ENCODE assay signal across 1 cellular context in the genomic region with DNA sequence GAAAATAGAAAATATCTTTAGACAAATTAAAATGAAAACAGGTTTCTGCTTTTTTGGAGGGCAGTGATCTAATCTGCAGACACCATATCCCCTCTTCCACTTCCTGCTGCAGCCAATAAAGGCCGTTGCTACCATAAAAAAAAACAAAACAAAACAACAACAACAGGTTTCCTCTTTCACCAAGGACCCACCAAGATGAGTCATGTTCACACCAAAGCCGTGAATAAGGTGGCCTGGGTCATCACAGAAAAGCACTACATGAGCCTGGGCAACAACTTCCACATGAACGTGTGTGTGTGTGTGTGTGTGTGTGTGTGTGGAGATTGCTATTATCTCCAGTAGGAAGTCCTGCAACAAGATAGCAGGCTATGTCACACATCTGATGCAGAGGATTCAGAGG.
TF ChIP-seq lines count a peak whose summit lies in the region.

No MANE protein-coding gene starts in this region.

TF ChIP-seq in SK-N-SH treated with all-trans-retinoic acid at 6 μM for 48 hours, 23 proteins besides CTCF, POLR2A, EP300 and RAD21:
- TF ChIP-seq, protein P1, sequence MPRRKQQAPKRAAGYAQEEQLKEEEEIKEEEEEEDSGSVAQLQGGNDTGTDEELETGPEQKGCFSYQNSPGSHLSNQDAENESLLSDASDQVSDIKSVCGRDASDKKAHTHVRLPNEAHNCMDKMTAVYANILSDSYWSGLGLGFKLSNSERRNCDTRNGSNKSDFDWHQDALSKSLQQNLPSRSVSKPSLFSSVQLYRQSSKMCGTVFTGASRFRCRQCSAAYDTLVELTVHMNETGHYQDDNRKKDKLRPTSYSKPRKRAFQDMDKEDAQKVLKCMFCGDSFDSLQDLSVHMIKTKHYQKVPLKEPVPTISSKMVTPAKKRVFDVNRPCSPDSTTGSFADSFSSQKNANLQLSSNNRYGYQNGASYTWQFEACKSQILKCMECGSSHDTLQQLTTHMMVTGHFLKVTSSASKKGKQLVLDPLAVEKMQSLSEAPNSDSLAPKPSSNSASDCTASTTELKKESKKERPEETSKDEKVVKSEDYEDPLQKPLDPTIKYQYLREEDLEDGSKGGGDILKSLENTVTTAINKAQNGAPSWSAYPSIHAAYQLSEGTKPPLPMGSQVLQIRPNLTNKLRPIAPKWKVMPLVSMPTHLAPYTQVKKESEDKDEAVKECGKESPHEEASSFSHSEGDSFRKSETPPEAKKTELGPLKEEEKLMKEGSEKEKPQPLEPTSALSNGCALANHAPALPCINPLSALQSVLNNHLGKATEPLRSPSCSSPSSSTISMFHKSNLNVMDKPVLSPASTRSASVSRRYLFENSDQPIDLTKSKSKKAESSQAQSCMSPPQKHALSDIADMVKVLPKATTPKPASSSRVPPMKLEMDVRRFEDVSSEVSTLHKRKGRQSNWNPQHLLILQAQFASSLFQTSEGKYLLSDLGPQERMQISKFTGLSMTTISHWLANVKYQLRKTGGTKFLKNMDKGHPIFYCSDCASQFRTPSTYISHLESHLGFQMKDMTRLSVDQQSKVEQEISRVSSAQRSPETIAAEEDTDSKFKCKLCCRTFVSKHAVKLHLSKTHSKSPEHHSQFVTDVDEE (CRISPR knock-in tag; IDR thresholded peaks at IDR 0.05): no peak
- TF ChIP-seq, protein P2, sequence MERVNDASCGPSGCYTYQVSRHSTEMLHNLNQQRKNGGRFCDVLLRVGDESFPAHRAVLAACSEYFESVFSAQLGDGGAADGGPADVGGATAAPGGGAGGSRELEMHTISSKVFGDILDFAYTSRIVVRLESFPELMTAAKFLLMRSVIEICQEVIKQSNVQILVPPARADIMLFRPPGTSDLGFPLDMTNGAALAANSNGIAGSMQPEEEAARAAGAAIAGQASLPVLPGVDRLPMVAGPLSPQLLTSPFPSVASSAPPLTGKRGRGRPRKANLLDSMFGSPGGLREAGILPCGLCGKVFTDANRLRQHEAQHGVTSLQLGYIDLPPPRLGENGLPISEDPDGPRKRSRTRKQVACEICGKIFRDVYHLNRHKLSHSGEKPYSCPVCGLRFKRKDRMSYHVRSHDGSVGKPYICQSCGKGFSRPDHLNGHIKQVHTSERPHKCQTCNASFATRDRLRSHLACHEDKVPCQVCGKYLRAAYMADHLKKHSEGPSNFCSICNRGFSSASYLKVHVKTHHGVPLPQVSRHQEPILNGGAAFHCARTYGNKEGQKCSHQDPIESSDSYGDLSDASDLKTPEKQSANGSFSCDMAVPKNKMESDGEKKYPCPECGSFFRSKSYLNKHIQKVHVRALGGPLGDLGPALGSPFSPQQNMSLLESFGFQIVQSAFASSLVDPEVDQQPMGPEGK (CRISPR knock-in tag; IDR thresholded peaks at IDR 0.05; ENCODE audit: borderline replicate concordance): no peak
- TF ChIP-seq ZFP30 (CRISPR knock-in tag; IDR thresholded peaks at IDR 0.05) (no peak), BACH2 (CRISPR knock-in tag; IDR thresholded peaks at IDR 0.05; ENCODE audit: borderline replicate concordance) (no peak), ZNF565 (CRISPR knock-in tag; conservative IDR thresholded peaks at IDR 0.05; ENCODE audit: low read depth) (no peak), RARB (CRISPR knock-in tag; IDR thresholded peaks at IDR 0.05) (no peak), ISL1 (CRISPR knock-in tag; IDR thresholded peaks at IDR 0.05) (no peak)
